Comparison of ENCODE assay signal across 1 cellular context in the genomic region with DNA sequence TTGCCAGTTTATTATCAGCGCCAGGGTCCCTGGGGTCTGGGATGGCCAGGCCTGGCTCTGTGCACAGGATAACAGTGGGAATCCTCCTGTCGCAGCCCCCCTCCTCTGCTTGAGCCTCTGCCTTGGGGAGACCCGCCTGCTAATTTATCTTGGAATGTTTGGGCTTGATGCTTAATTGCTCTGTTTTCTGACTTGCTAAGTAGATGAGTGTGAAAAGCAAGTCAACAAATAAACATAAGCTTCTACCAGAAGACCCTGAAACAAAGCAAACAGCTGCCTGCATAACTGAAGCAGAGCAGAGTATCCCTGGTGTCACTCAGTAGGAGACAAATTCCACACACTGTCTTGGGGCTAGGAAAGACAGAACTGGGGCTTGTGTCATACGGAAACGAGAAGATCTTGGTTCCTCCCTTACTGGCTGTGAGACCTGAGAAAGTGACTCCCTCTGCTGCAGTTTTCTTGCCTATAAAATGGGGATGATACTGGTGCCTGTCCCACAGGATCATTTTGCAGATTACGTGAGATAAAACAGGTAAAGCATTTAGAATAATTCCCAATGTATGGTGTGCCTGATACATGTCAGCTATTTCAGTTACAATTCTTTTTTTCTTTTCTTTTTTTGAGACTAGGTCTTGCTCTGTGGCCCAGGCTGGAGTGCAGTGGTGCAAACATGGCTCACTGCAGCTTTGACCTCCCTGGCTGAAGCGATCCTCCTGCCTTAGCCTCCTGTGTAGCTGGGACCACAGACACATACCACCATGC.
TF ChIP-seq lines count a peak whose summit lies in the region.

No MANE protein-coding gene starts in this region.

TF ChIP-seq in WTC11, 78 proteins besides CTCF, POLR2A, EP300 and RAD21 (continued from another document):
- TF ChIP-seq, protein P1, sequence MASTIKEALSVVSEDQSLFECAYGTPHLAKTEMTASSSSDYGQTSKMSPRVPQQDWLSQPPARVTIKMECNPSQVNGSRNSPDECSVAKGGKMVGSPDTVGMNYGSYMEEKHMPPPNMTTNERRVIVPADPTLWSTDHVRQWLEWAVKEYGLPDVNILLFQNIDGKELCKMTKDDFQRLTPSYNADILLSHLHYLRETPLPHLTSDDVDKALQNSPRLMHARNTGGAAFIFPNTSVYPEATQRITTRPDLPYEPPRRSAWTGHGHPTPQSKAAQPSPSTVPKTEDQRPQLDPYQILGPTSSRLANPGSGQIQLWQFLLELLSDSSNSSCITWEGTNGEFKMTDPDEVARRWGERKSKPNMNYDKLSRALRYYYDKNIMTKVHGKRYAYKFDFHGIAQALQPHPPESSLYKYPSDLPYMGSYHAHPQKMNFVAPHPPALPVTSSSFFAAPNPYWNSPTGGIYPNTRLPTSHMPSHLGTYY (CRISPR knock-in tag; IDR thresholded peaks at IDR 0.05) = no peak
- TF ChIP-seq HMGA2 (CRISPR knock-in tag; IDR thresholded peaks at IDR 0.05) (no peak), ZBTB43 (CRISPR knock-in tag; IDR thresholded peaks at IDR 0.05) (0 out of 2 replicates have a peak, but pooled peaks have one; percentile 59), ESRRA (CRISPR knock-in tag; IDR thresholded peaks at IDR 0.05; ENCODE audit: borderline replicate concordance) (no peak), ZNF423 (CRISPR knock-in tag; IDR thresholded peaks at IDR 0.05) (peak; percentile 79), E2F1 (CRISPR knock-in tag; IDR thresholded peaks at IDR 0.05) (no peak), SP1 (CRISPR knock-in tag; conservative IDR thresholded peaks at IDR 0.05) (peak; percentile 47), FOXK1 (CRISPR knock-in tag; IDR thresholded peaks at IDR 0.05) (no peak), OVOL2 (CRISPR knock-in tag; IDR thresholded peaks at IDR 0.05; ENCODE audit: borderline replicate concordance) (no peak)
- TF ChIP-seq, protein P2, sequence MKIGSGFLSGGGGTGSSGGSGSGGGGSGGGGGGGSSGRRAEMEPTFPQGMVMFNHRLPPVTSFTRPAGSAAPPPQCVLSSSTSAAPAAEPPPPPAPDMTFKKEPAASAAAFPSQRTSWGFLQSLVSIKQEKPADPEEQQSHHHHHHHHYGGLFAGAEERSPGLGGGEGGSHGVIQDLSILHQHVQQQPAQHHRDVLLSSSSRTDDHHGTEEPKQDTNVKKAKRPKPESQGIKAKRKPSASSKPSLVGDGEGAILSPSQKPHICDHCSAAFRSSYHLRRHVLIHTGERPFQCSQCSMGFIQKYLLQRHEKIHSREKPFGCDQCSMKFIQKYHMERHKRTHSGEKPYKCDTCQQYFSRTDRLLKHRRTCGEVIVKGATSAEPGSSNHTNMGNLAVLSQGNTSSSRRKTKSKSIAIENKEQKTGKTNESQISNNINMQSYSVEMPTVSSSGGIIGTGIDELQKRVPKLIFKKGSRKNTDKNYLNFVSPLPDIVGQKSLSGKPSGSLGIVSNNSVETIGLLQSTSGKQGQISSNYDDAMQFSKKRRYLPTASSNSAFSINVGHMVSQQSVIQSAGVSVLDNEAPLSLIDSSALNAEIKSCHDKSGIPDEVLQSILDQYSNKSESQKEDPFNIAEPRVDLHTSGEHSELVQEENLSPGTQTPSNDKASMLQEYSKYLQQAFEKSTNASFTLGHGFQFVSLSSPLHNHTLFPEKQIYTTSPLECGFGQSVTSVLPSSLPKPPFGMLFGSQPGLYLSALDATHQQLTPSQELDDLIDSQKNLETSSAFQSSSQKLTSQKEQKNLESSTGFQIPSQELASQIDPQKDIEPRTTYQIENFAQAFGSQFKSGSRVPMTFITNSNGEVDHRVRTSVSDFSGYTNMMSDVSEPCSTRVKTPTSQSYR (CRISPR knock-in tag; IDR thresholded peaks at IDR 0.05) = no peak
